21 cellular contexts compared by ENCODE assay signal in the genomic region with DNA sequence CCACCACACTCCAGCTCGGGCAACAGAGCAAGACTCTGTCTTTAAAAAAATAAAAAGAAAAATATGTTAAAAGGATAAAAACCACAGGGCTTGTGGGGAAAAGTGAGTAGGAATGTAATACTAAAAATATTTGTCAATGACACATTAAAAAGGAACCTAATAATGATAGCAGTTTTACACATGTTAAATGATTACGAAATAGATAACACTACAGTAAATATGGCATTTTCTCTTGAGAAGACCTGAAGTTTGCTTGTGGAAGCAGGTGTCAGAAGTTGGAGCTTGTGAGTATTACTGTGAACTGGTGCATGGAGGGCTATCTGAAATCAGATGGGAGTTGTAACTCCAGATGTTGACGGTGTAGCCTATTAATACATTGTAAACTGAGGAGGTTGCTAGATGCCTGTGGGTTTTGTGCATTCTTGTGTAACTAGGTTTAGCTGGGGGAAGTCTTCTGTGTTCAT. TPM values are rescaled to one million over a fixed set of nuclear protein-coding genes. Genes with fewer than 3 reads are reported as not detected.
A peak's percentile ranks its signal among the peaks of the same experiment; 100 is the strongest.
DNase-seq lines count a peak whose midpoint lies in the region; ATAC-seq and TF ChIP-seq lines count a peak whose summit lies in the region.
"Had no signal": no experiment of that assay in that cellular context is flagged by ENCODE, and none has a peak within 500 bp of the region (broad histone marks: within the 10 kb centered on the region; RNA-seq: fewer than 3 reads in every experiment).

No MANE protein-coding gene starts in this region.

- H3K4me1 Mint-ChIP-seq in neural crest cell: peaks cover 6% of the 10 kb centered on the region
- H3K4me1 Mint-ChIP-seq: activated naive CD8-positive, alpha-beta T cell treated with anti-CD3 and anti-CD28 coated beads for 36 hours; neural progenitor cell had no signal

- no peak overlapping the region for H3K27ac ChIP-seq in adrenal gland
- H3K27ac ChIP-seq: C4-2B, heart right ventricle, neural progenitor cell, right atrium auricular region had no signal

- H3K9me3 ChIP-seq in adrenal gland (replicated peaks in 1 of 3): no peaks in the 10 kb centered on the region
- H3K9me3 ChIP-seq: heart right ventricle, right atrium auricular region had no signal

- no peaks in the 10 kb centered on the region for H3K9me3 Mint-ChIP-seq in neural crest cell
- H3K9me3 Mint-ChIP-seq: activated naive CD8-positive, alpha-beta T cell treated with anti-CD3 and anti-CD28 coated beads for 36 hours; neural progenitor cell had no signal

- no peaks in the 10 kb centered on the region for H3K27me3 Mint-ChIP-seq in neural crest cell (ENCODE audit: low read depth)
- H3K27me3 Mint-ChIP-seq: activated naive CD8-positive, alpha-beta T cell treated with anti-CD3 and anti-CD28 coated beads for 36 hours had no signal

- ATAC-seq in GM21423 (IDR thresholded peaks at IDR 0.05; ENCODE audit: unreplicated experiment): no peak
- ATAC-seq: heart right ventricle had no signal

- peaks cover 0 to 12% of the 10 kb centered on the region in 2 donors for H3K36me3 ChIP-seq in adrenal gland (replicated peaks in 1 of 2)
- H3K36me3 ChIP-seq: neural progenitor cell had no signal

- intact Hi-C loops in adrenal gland (cut with DNase I): no loop called here

- no peak overlapping the region for H3K4me3 ChIP-seq in adrenal gland
- H3K4me3 ChIP-seq: heart right ventricle, neural progenitor cell, right atrium auricular region had no signal

- peak; percentile 70 for DNase-seq in AG09319 (ENCODE audit: extremely low read depth, low read depth)
- DNase-seq in HS-5 (ENCODE audit: low read depth): peak; percentile 38
- DNase-seq in dedifferentiated amniotic fluid mesenchymal stem cell (ENCODE audit: extremely low spot score): peak; percentile 84
- no peak for DNase-seq in neural crest cell (ENCODE audit: low read depth, low spot score)
- DNase-seq in adrenal gland: no peak
- no peak for DNase-seq in LoVo (ENCODE audit: low spot score)
- no peak for DNase-seq in activated CD8-positive, alpha-beta memory T cell treated with anti-CD3 and anti-CD28 coated beads, Interleukin-2, amount 50 U/mL, for 48 hours
- DNase-seq: activated CD4-positive, alpha-beta T cell treated with anti-CD3 and anti-CD28 coated beads, Interleukin-2, amount 50 U/mL, for 48 hours; activated naive CD8-positive, alpha-beta T cell treated with anti-CD3 and anti-CD28 coated beads for 36 hours; activated T-cell treated with anti-CD3 and anti-CD28 coated beads, Interleukin-2, amount 50 U/mL, for 48 hours; heart right ventricle; KG1; NCI-H1417; NCI-H2171 treated with DMSO at 0.1 percent for 48 hours; NCI-H774; stimulated activated CD4-positive, alpha-beta T cell treated with anti-CD3 and anti-CD28 coated beads, Interleukin-2, amount 100 ng/mL, for 24 hours; SW 1271 had no signal

- H3K27ac Mint-ChIP-seq in neural crest cell (ENCODE audit: unreplicated experiment): peak overlapping the region; percentile 31
- H3K27ac Mint-ChIP-seq: activated naive CD8-positive, alpha-beta T cell treated with anti-CD3 and anti-CD28 coated beads for 36 hours; neural progenitor cell had no signal

- TF ChIP-seq CTCF in AG09319 (IDR thresholded peaks at IDR 0.05; ENCODE audit: low read depth, low read length): no peak
- no peak for TF ChIP-seq CTCF in neural crest cell (conservative IDR thresholded peaks at IDR 0.05)
- TF ChIP-seq CTCF in adrenal gland (IDR thresholded peaks at IDR 0.05): no peak

- H3K4me1 ChIP-seq in adrenal gland (replicated peaks in 1 of 2): no peaks in the 10 kb centered on the region
- H3K4me1 ChIP-seq: neural progenitor cell, right atrium auricular region had no signal

- WGBS in adrenal gland, 4 donors: 95 to 96% (median 96%) methylated on average over 3 of the region's 3 CpGs

- H3K27me3 ChIP-seq in adrenal gland: no peaks in the 10 kb centered on the region
- H3K27me3 ChIP-seq: heart right ventricle, neural progenitor cell, right atrium auricular region had no signal

- peaks cover 3% of the 10 kb centered on the region for H3K36me3 Mint-ChIP-seq in neural crest cell (ENCODE audit: low read depth)

- no peak for TF ChIP-seq POLR2A in adrenal gland (IDR thresholded peaks at IDR 0.05)

- H3K4me3 Mint-ChIP-seq in neural crest cell: no peak overlapping the region
- H3K4me3 Mint-ChIP-seq: activated naive CD8-positive, alpha-beta T cell treated with anti-CD3 and anti-CD28 coated beads for 36 hours; neural progenitor cell had no signal

RNA-seq across cellular contexts. Expression of gene CLEC18A, which starts 44.3 kb away (rescaled TPM):
- 3.1 and 3.8 TPM in 2 replicates for total RNA-seq in neural crest cell
- 1 to 10 TPM; 1.0 to 8.0 (median 3.0) TPM for total RNA-seq in adrenal gland
- polyA plus RNA-seq in adrenal gland: 1 to 10 TPM; 1.2 to 3.9 (median 2.9) TPM

Comparison
In these comparisons a context has a peak if more than half of its experiments do, and no peak if none do; other contexts are left out.
1. DNase-seq: peak in AG09319 (single experiment), HS-5 (single experiment) and dedifferentiated amniotic fluid mesenchymal stem cell (single experiment); none in neural crest cell (single experiment), adrenal gland (0 of 7), LoVo (single experiment) and activated CD8-positive, alpha-beta memory T cell treated with anti-CD3 and anti-CD28 coated beads, Interleukin-2, amount 50 U/mL, for 48 hours (single experiment).